ENCODE assay signal across 1 cellular context in the genomic region with DNA sequence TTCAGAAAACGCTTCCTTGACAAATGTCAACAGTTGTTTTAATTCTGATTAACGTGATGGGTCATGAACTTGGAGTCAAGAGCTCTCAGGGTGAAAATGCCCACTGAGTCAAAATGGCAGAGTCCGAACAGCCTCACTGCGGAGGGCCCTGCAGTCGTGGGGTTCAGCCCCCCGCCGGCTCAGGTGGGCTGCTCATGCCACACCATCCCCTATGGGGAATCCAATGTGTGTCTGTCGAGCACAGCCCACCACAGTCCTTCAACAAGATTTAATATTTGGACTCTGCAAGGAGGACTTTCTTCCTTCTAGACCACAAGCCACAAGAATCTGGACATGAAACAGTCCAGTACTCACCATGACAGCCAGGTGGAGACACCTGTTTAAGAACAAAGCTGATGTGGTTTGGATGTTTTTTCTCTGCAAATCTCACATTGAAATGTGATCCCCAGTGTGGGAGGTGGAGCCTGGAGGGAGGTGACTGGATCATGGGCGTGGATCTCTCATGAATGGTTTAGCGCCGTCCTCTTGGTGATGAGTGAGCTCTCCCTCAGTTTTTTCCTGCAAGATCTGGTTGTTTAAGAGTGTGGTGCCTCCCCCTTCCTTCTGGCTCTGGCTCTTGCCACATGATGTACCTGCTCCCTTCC.
TF ChIP-seq lines count a peak whose summit lies in the region.

No MANE protein-coding gene starts in this region.

TF ChIP-seq in liver, 16 proteins besides CTCF, POLR2A, EP300 and RAD21 (continued from another document):
- TF ChIP-seq, protein P1, sequence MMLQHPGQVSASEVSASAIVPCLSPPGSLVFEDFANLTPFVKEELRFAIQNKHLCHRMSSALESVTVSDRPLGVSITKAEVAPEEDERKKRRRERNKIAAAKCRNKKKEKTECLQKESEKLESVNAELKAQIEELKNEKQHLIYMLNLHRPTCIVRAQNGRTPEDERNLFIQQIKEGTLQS (IDR thresholded peaks at IDR 0.05): no peak
- TF ChIP-seq, protein P2, sequence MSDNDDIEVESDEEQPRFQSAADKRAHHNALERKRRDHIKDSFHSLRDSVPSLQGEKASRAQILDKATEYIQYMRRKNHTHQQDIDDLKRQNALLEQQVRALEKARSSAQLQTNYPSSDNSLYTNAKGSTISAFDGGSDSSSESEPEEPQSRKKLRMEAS (IDR thresholded peaks at IDR 0.05): no peak
- TF ChIP-seq, protein P3, sequence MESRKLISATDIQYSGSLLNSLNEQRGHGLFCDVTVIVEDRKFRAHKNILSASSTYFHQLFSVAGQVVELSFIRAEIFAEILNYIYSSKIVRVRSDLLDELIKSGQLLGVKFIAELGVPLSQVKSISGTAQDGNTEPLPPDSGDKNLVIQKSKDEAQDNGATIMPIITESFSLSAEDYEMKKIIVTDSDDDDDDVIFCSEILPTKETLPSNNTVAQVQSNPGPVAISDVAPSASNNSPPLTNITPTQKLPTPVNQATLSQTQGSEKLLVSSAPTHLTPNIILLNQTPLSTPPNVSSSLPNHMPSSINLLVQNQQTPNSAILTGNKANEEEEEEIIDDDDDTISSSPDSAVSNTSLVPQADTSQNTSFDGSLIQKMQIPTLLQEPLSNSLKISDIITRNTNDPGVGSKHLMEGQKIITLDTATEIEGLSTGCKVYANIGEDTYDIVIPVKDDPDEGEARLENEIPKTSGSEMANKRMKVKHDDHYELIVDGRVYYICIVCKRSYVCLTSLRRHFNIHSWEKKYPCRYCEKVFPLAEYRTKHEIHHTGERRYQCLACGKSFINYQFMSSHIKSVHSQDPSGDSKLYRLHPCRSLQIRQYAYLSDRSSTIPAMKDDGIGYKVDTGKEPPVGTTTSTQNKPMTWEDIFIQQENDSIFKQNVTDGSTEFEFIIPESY (IDR thresholded peaks at IDR 0.05): no peak
- no peak for TF ChIP-seq TAF1 (conservative IDR thresholded peaks at IDR 0.05)
TF ChIP-seq in liver: peak in this region for 0.
